Comparison of ENCODE assay signal across 1 cellular context in genomic region chr19:45862564-45863334, GRCh38.
TF ChIP-seq lines count a peak whose summit lies in the region.

TSS of gene SYMPK (minus strand) at chr19:45863147. CDS start at chr19:45854495, 8,652 bp downstream.

TF ChIP-seq in GM12878, 131 proteins besides CTCF, POLR2A, EP300 and RAD21 (continued from another document):
- TF ChIP-seq USF1 (IDR thresholded peaks at IDR 0.05; ENCODE audit: borderline replicate concordance, extremely low read length, insufficient read depth, low read depth, low read length) (peak; percentile 16), MEF2B (IDR thresholded peaks at IDR 0.05; ENCODE audit: partially characterized antibody, poor library complexity, severe bottlenecking) (no peak), NR2C2 (IDR thresholded peaks at IDR 0.05; ENCODE audit: borderline replicate concordance, control insufficient read depth, insufficient read length, low read depth) (no peak)
